27 cellular contexts compared by ENCODE assay signal in genomic region chr11:129798212-129798611, GRCh38. TPM values are rescaled to one million over a fixed set of nuclear protein-coding genes. Genes with fewer than 3 reads are reported as not detected.
"Had no signal": no experiment of that assay in that cellular context is flagged by ENCODE, and none has a peak within 500 bp of the region (broad histone marks: within the 10 kb centered on the region; RNA-seq: fewer than 3 reads in every experiment).

No MANE protein-coding gene starts in this region.

- H3K36me3 ChIP-seq: gastrocnemius medialis, left ventricle myocardium inferior, lower lobe of right lung, neural progenitor cell, prostate gland, right atrium auricular region, sigmoid colon, spleen, tibial artery had no signal

- H3K27ac ChIP-seq: epithelial cell of prostate, gastrocnemius medialis, left ventricle myocardium inferior, lower lobe of right lung, neural progenitor cell, prostate gland, right atrium auricular region, sigmoid colon, spleen, testis, tibial artery had no signal

- H3K4me3 ChIP-seq: gastrocnemius medialis, left ventricle myocardium inferior, lower lobe of right lung, neural progenitor cell, prostate gland, right atrium auricular region, sigmoid colon, spleen, testis, tibial artery had no signal

- H3K4me2 ChIP-seq: neural progenitor cell had no signal

- ATAC-seq: esophagus mucosa; gastrocnemius medialis; left cardiac atrium; lower lobe of right lung; naive thymus-derived CD4-positive, alpha-beta T cell; stimulated activated memory B cell treated with anti-CD40 and anti-IgM and Interleukin-4, amounts not matched to agents 10 μg/mL and 1 μg/mL and 100 μg/mL, for 72 hours; stimulated activated naive CD8-positive, alpha-beta T cell treated with anti-CD3 and anti-CD28 coated beads, Interleukin-15, Interleukin-2, amounts not matched to agents 100 U/mL and 50 U/mL, for 24 hours had no signal

- H3K9me3 ChIP-seq: lower lobe of right lung, prostate gland, testis, tibial artery had no signal

- DNase-seq: cerebellar nuclear complex; effector CD8-positive, alpha-beta T cell; endodermal cell; foreskin fibroblast; gastrocnemius medialis; head of caudate nucleus; left cardiac atrium; left ventricle myocardium inferior; lower lobe of right lung; naive thymus-derived CD4-positive, alpha-beta T cell; nucleus accumbens; sigmoid colon; spleen; stimulated activated CD4-positive, alpha-beta T cell treated with anti-CD3 and anti-CD28 coated beads, Interleukin-4, amount 100 ng/mL, for 4 hours; stimulated activated naive CD8-positive, alpha-beta T cell treated with anti-CD3 and anti-CD28 coated beads, Interleukin-15, Interleukin-2, amounts not matched to agents 100 U/mL and 50 U/mL, for 24 hours; substantia nigra; testis; tibial artery had no signal

- H3K27me3 ChIP-seq: gastrocnemius medialis, neural progenitor cell, right atrium auricular region, sigmoid colon, testis, tibial artery had no signal

- FAIRE-seq: islet of Langerhans had no signal

- H2AFZ ChIP-seq: neural progenitor cell had no signal

- H3K9ac ChIP-seq: neural progenitor cell had no signal

- H3K4me1 ChIP-seq: gastrocnemius medialis, left ventricle myocardium inferior, lower lobe of right lung, neural progenitor cell, prostate gland, right atrium auricular region, sigmoid colon, spleen, testis, tibial artery had no signal

RNA-seq across cellular contexts. Expression of gene TMEM45B, which starts 17.4 kb away (rescaled TPM):
- total RNA-seq: endodermal cell, left cardiac atrium, left ventricle myocardium inferior, osteocyte, right atrium auricular region, skeletal muscle tissue had no signal
